9 cellular contexts compared by ENCODE assay signal in genomic region chr12:103505371-103506236, GRCh38. TPM values are rescaled to one million over a fixed set of nuclear protein-coding genes. Genes with fewer than 3 reads are reported as not detected.
DNase-seq lines count a peak whose midpoint lies in the region; ATAC-seq and TF ChIP-seq lines count a peak whose summit lies in the region.
"Had no signal": no experiment of that assay in that cellular context is flagged by ENCODE, and none has a peak within 500 bp of the region (broad histone marks: within the 10 kb centered on the region; RNA-seq: fewer than 3 reads in every experiment).

No MANE protein-coding gene starts in this region.

- no peak overlapping the region for H3K4me2 ChIP-seq in mesenchymal stem cell (ENCODE audit: low read length, poor library complexity, severe bottlenecking)

- DNase-seq in GM13977 (ENCODE audit: low spot score) (peak; percentile 83), epithelial cell of prostate (ENCODE audit: low read depth, low spot score) (peak; percentile 100), C1 segment of cervical spinal cord (lab: John Stamatoyannopoulos, UW) (no peak), SHP77 (lab: John Stamatoyannopoulos, UW) (no peak), mesenchymal stem cell (no peak), NCI-H748 treated with DMSO at 0.1 percent for 48 hours (lab: John Stamatoyannopoulos, UW) (no peak)

- TF ChIP-seq CTCF in GM13977 (IDR thresholded peaks at IDR 0.05; ENCODE audit: extremely low read depth, insufficient read depth, missing control alignments) = no peak

- H3K18ac ChIP-seq in mesenchymal stem cell (ENCODE audit: low read depth in 1 of 2, low read length in 2 of 2) = no peak overlapping the region

- WGBS in mesenchymal stem cell = 78% methylated on average over 9 of the region's 9 CpGs

- H3K27ac ChIP-seq in epithelial cell of prostate (peak overlapping the region; percentile 77), mesenchymal stem cell (ENCODE audit: low read length, poor library complexity, severe bottlenecking) (no peak overlapping the region)

- no peaks in the 10 kb centered on the region for H3K36me3 ChIP-seq in mesenchymal stem cell (ENCODE audit: control insufficient read depth in 1 of 2, insufficient read depth in 2 of 2, low read depth in 1 of 2, low read length in 2 of 2)

- peaks cover 0 to 4% of the 10 kb centered on the region in 2 experiments for H3K27me3 ChIP-seq in mesenchymal stem cell (ENCODE audit: control insufficient read depth in 1 of 2, insufficient read depth in 1 of 2, low read length in 2 of 2)

- no peaks in the 10 kb centered on the region for H3K9me3 ChIP-seq in mesenchymal stem cell (ENCODE audit: control insufficient read depth, low read length)

- no peak overlapping the region for H2BK12ac ChIP-seq in mesenchymal stem cell (ENCODE audit: low read length in 2 of 2)

- in situ Hi-C loops in GM13977 (cut with MboI; ENCODE audit: low pct_unique_long_range_greater_than_20kb, low sequenced_read_pairs, unreplicated experiment) = loop anchor here (25.0 kb wide), 1 partner anchor 168 kb away; no protein-coding TSS in a partner anchor

- H3K4ac ChIP-seq in mesenchymal stem cell (ENCODE audit: low read depth in 1 of 2, low read length in 2 of 2) = no peak overlapping the region

- H4K91ac ChIP-seq in mesenchymal stem cell (ENCODE audit: low read length) = no peak overlapping the region

- H3K9ac ChIP-seq in mesenchymal stem cell (ENCODE audit: low read length) = no peak overlapping the region

- no peak overlapping the region for H3K23ac ChIP-seq in mesenchymal stem cell (ENCODE audit: low read length in 2 of 2)

- no peak overlapping the region for H3K4me3 ChIP-seq in mesenchymal stem cell (ENCODE audit: insufficient read depth in 1 of 2, low read depth in 1 of 2, low read length in 2 of 2)

- H3K79me1 ChIP-seq in mesenchymal stem cell (replicated peaks; ENCODE audit: low read length, poor library complexity, severe bottlenecking) = no peaks in the 10 kb centered on the region

- no peaks in the 10 kb centered on the region for H3K4me1 ChIP-seq in mesenchymal stem cell (ENCODE audit: control insufficient read depth, insufficient read depth, low read depth, low read length)

- no peak overlapping the region for H3K14ac ChIP-seq in mesenchymal stem cell (ENCODE audit: low read length in 2 of 2)

- no peak overlapping the region for H2BK5ac ChIP-seq in mesenchymal stem cell (ENCODE audit: low read depth, low read length, poor library complexity, severe bottlenecking)

- no peak overlapping the region for H2BK120ac ChIP-seq in mesenchymal stem cell (ENCODE audit: low read depth, low read length)

- H2AFZ ChIP-seq in mesenchymal stem cell (ENCODE audit: low read depth, low read length) = no peak overlapping the region

- no peak overlapping the region for H4K8ac ChIP-seq in mesenchymal stem cell (ENCODE audit: low read length)

- ATAC-seq in GM21447 (IDR thresholded peaks at IDR 0.05; ENCODE audit: unreplicated experiment) = peak; percentile 96
- ATAC-seq in HG03565 (IDR thresholded peaks at IDR 0.05; ENCODE audit: unreplicated experiment) = peak; percentile 89
- ATAC-seq: left lobe of liver had no signal

- no peak overlapping the region for H2BK15ac ChIP-seq in mesenchymal stem cell (ENCODE audit: low read depth, poor library complexity, severe bottlenecking)

- H2AK5ac ChIP-seq in mesenchymal stem cell (ENCODE audit: low read length, severe bottlenecking) = no peak overlapping the region

RNA-seq across cellular contexts. Expression of gene C12orf42, which starts 9.8 kb away (rescaled TPM):
- polyA plus RNA-seq in mesenchymal stem cell (2013, experiment 1 of 2) = not detected
- polyA plus RNA-seq in mesenchymal stem cell (2013, experiment 2 of 2) = not detected

Comparison
In these comparisons a context has a peak if more than half of its experiments do, and no peak if none do; other contexts are left out.
1. DNase-seq: peak in GM13977 (single experiment) and epithelial cell of prostate (single experiment); none in C1 segment of cervical spinal cord (0 of 14), SHP77 (0 of 2), mesenchymal stem cell (single experiment) and NCI-H748 treated with DMSO at 0.1 percent for 48 hours (single experiment).